Comparison of ENCODE assay signal across 1 cellular context in genomic region chr1:94621802-94622201, GRCh38.
TF ChIP-seq lines count a peak whose summit lies in the region.

No MANE protein-coding gene starts in this region.

TF ChIP-seq in H1, 55 proteins besides CTCF, POLR2A, EP300 and RAD21:
- TF ChIP-seq BRCA1 (IDR thresholded peaks at IDR 0.05; ENCODE audit: low read depth, low read length) (no peak), GABPA (IDR thresholded peaks at IDR 0.05; ENCODE audit: borderline replicate concordance, insufficient read depth, low read length) (no peak), EZH2 (IDR thresholded peaks at IDR 0.05; ENCODE audit: low read depth, low read length, severe bottlenecking) (no peak), CHD1 (IDR thresholded peaks at IDR 0.05; ENCODE audit: low read depth, low read length) (no peak), GTF2F1 (IDR thresholded peaks at IDR 0.05; ENCODE audit: borderline replicate concordance, low read depth, low read length) (no peak)
